In genomic region chr13:99416411-99417121, GRCh38 we compare ENCODE assay signal across 1 cellular context.
TF ChIP-seq lines count a peak whose summit lies in the region.

No MANE protein-coding gene starts in this region.

TF ChIP-seq in GM23338, 12 proteins besides CTCF, POLR2A, EP300 and RAD21 (continued from another document):
- TF ChIP-seq REST (IDR thresholded peaks at IDR 0.05; ENCODE audit: unreplicated experiment): no peak
- no peak for TF ChIP-seq CREB1 (CRISPR knock-in tag; IDR thresholded peaks at IDR 0.05; ENCODE audit: low read depth)
- TF ChIP-seq EZH2 (IDR thresholded peaks at IDR 0.05; ENCODE audit: low read depth, unreplicated experiment): no peak
- TF ChIP-seq ZNF462 (CRISPR knock-in tag; IDR thresholded peaks at IDR 0.05): no peak
